Comparison of ENCODE assay signal across 24 cellular contexts in the genomic region with DNA sequence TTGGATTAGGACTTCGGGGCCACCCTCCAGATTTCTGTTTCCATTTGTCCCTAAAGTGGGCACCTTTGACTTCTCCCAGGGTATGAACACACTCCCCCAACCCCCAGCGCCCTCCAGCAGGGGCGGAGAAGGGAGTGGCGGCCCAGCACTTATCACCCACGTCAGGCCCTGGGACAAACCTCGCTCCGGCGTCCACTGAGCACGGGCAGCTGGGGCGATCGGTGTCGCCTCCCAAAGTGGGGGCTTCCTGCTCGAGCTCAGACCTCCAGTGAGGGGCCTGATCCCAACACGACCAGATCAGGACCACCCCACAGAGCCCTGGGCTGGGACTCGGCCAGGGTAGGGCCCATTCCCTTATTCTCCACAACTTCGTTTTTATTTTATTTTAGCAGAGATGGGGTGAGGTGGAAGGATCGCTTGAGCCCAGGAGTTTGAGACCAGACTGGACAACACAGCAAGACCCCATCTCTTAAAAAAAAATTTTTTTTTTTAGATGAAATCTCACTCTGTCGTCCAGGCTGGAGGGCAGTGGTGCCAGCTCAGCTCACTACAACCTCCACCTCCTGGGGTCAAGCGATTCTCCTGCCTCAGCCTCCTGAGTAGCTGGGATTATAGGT. TPM values are rescaled to one million over a fixed set of nuclear protein-coding genes. Genes with fewer than 3 reads are reported as not detected.
DNase-seq lines count a peak whose midpoint lies in the region; ATAC-seq and TF ChIP-seq lines count a peak whose summit lies in the region.
"Had no signal": no experiment of that assay in that cellular context is flagged by ENCODE, and none has a peak within 500 bp of the region (broad histone marks: within the 10 kb centered on the region; RNA-seq: fewer than 3 reads in every experiment).

No MANE protein-coding gene starts in this region.

- no peaks in the 10 kb centered on the region for H4K20me1 ChIP-seq in BLaER1
- peaks cover 4% of the 10 kb centered on the region; the same call in 1 of the 2 replicates for H4K20me1 ChIP-seq in IMR-90 (ENCODE audit: insufficient read depth, low read length)
- H4K20me1 ChIP-seq in H9 (ENCODE audit: control insufficient read depth, insufficient read depth, insufficient read length) = no peaks in the 10 kb centered on the region

- H2AK5ac ChIP-seq in IMR-90 (ENCODE audit: low read depth, low read length) = no peak overlapping the region
- peak overlapping the region; percentile 82 for H2AK5ac ChIP-seq in neuronal stem cell (ENCODE audit: low read depth, low read length)
- H2AK5ac ChIP-seq in H9 (ENCODE audit: insufficient read length, low read length) = no peak overlapping the region

- H2BK12ac ChIP-seq in neuronal stem cell (ENCODE audit: low read length) = no peak overlapping the region
- H2BK12ac ChIP-seq in H9 (ENCODE audit: insufficient read length, low read depth, low read length) = no peak overlapping the region

- no peaks in the 10 kb centered on the region; the same call in 1 of the 2 replicates for H3K79me2 ChIP-seq in H9 (ENCODE audit: insufficient read depth, low read length)

- H3K27me3 ChIP-seq in BLaER1 (no peaks in the 10 kb centered on the region), IMR-90 (ENCODE audit: control insufficient read depth, insufficient read depth, low read length) (peaks cover 3% of the 10 kb centered on the region; the same call in 1 of the 2 replicates), neuronal stem cell (ENCODE audit: control insufficient read depth in 3 of 3, insufficient read depth in 3 of 3, low read depth in 1 of 3, low read length in 3 of 3) (peaks cover 0 to 20% (median 0%) of the 10 kb centered on the region in 3 experiments), H9 (ENCODE audit: insufficient read depth, low read length) (no peaks in the 10 kb centered on the region)

- CTCF ChIA-PET in IMR-90 (lab: Yijun Ruan, JAX) (no interaction called here), WTC11 (lab: Charles Lee) (no interaction called here)

- POLR2A ChIA-PET in IMR-90 (lab: Charles Lee; ENCODE audit: unreplicated experiment) (no interaction called here), WTC11 (lab: Charles Lee) (no interaction called here)

- H2BK120ac ChIP-seq in IMR-90 (ENCODE audit: low read depth, low read length) (no peak overlapping the region), neuronal stem cell (ENCODE audit: low read depth, low read length) (no peak overlapping the region), H9 (ENCODE audit: low read depth, low read length, poor library complexity, severe bottlenecking) (no peak overlapping the region)

- H3K4me3 ChIP-seq in BLaER1 (no peak overlapping the region), IMR-90 (ENCODE audit: insufficient read depth, low read depth, low read length) (no peak overlapping the region), neuronal stem cell (ENCODE audit: low read length in 2 of 2) (no peak overlapping the region)
- H3K4me3 ChIP-seq: GM12878 had no signal

- H3K4me3 Mint-ChIP-seq in dendritic cell treated with granulocyte-macrophage colony-stimulating factor and Interleukin-4, amounts not matched to agents 40 ng/mL and 50 ng/mL, for 4 days = no peak overlapping the region
- H3K4me3 Mint-ChIP-seq in WTC11 = no peak overlapping the region
- H3K4me3 Mint-ChIP-seq in H9 = no peak overlapping the region
- H3K4me3 Mint-ChIP-seq: CD4-positive, alpha-beta memory T cell had no signal

- no TSS peak for BruUV-seq in IMR-90 (replicated peaks; lab: Mats Ljungman, UMichigan)

- peaks cover 4% of the 10 kb centered on the region for H3K23me2 ChIP-seq in H9 (ENCODE audit: insufficient read length, low read depth, low read length, poor library complexity, severe bottlenecking)

- no peaks in the 10 kb centered on the region for H3K9me3 Mint-ChIP-seq in dendritic cell treated with granulocyte-macrophage colony-stimulating factor and Interleukin-4, amounts not matched to agents 40 ng/mL and 50 ng/mL, for 4 days
- H3K9me3 Mint-ChIP-seq in WTC11 (peaks cover 5% of the 10 kb centered on the region), H9 (peaks cover 5 to 7% of the 10 kb centered on the region in 2 experiments)

- H3K18ac ChIP-seq in IMR-90 (ENCODE audit: low read depth, low read length) (no peak overlapping the region), neuronal stem cell (ENCODE audit: low read length) (no peak overlapping the region), H9 (ENCODE audit: insufficient read length, low read depth, low read length) (no peak overlapping the region)

- peaks cover 0 to 4% of the 10 kb centered on the region in 2 experiments; a peak in 1 of 4 replicates for H3K79me1 ChIP-seq in IMR-90 (ENCODE audit: low read depth in 1 of 2, low read length in 2 of 2)
- H3K79me1 ChIP-seq in neuronal stem cell (ENCODE audit: low read depth, low read length) = no peaks in the 10 kb centered on the region
- H3K79me1 ChIP-seq in H9 (ENCODE audit: insufficient read depth, low read depth, low read length, poor library complexity, severe bottlenecking) = no peaks in the 10 kb centered on the region

- no peak overlapping the region for H2BK20ac ChIP-seq in IMR-90 (ENCODE audit: low read depth, low read length)
- no peak overlapping the region for H2BK20ac ChIP-seq in H9 (ENCODE audit: low read depth, low read length, poor library complexity, severe bottlenecking)

- H3K4me2 ChIP-seq in BLaER1 (peak overlapping the region; percentile 88), IMR-90 (ENCODE audit: low read depth, low read length) (no peak overlapping the region), neuronal stem cell (ENCODE audit: insufficient read depth, low read length, poor library complexity, severe bottlenecking) (no peak overlapping the region), H9 (ENCODE audit: insufficient read depth, insufficient read length, low read length) (no peak overlapping the region)

- no peak overlapping the region for H2BK5ac ChIP-seq in IMR-90 (ENCODE audit: low read depth, low read length, poor library complexity, severe bottlenecking)
- H2BK5ac ChIP-seq in neuronal stem cell (ENCODE audit: low read length) = peak overlapping the region; percentile 11
- no peak overlapping the region for H2BK5ac ChIP-seq in H9 (ENCODE audit: insufficient read length, low read length)

- H2AFZ ChIP-seq in IMR-90 (replicated peaks; ENCODE audit: low read length, poor library complexity) = no peak overlapping the region
- no peak overlapping the region for H2AFZ ChIP-seq in neuronal stem cell (ENCODE audit: low read length)
- no peak overlapping the region for H2AFZ ChIP-seq in H9 (ENCODE audit: low read length)

- no peak overlapping the region for H4K8ac ChIP-seq in IMR-90 (ENCODE audit: low read depth in 2 of 2, low read length in 2 of 2)
- H4K8ac ChIP-seq in neuronal stem cell (ENCODE audit: low read depth, low read length) = no peak overlapping the region
- no peak overlapping the region for H4K8ac ChIP-seq in H9 (replicated peaks; ENCODE audit: insufficient read length, low read depth, low read length)

- no peaks in the 10 kb centered on the region for H3K9me3 ChIP-seq in BLaER1
- H3K9me3 ChIP-seq in IMR-90 (ENCODE audit: control insufficient read depth, insufficient read depth, low read length) = no peaks in the 10 kb centered on the region
- no peaks in the 10 kb centered on the region for H3K9me3 ChIP-seq in neuronal stem cell (replicated peaks in 1 of 2; ENCODE audit: control insufficient read depth in 2 of 2, insufficient read depth in 1 of 2, low read depth in 1 of 2, low read length in 2 of 2)
- H3K9me3 ChIP-seq in H9 (ENCODE audit: control insufficient read depth, low read depth, low read length) = no peaks in the 10 kb centered on the region

- intact Hi-C loops in IMR-90 (cut with micrococcal nuclease) = no loop called here
- intact Hi-C loops in dendritic cell treated with granulocyte-macrophage colony-stimulating factor and Interleukin-4, amounts not matched to agents 40 ng/mL and 50 ng/mL, for 4 days (cut with micrococcal nuclease) = no loop called here

- dilution Hi-C loops in IMR-90 (cut with HindIII; ENCODE audit: low sequenced_read_pairs, unreplicated experiment) = no loop called here

- H3K14ac ChIP-seq in IMR-90 (replicated peaks; ENCODE audit: low read depth, low read length) = no peak overlapping the region
- no peak overlapping the region for H3K14ac ChIP-seq in neuronal stem cell (ENCODE audit: low read length)
- H3K14ac ChIP-seq in H9 (ENCODE audit: insufficient read depth, low read length) = no peak overlapping the region

- H4K91ac ChIP-seq in IMR-90 (ENCODE audit: insufficient read depth, low read depth, low read length) (no peak overlapping the region), neuronal stem cell (ENCODE audit: low read depth, low read length, poor library complexity) (no peak overlapping the region), H9 (ENCODE audit: insufficient read length, low read depth, low read length) (no peak overlapping the region)

- WGBS in IMR-90 (ENCODE audit: extremely low coverage in 2 of 2, insufficient read length in 1 of 2), 2 experiments = 78% methylated on average over 6 of the region's 19 CpGs; no CpG with 5 or more reads in 1 of the 2 experiments
- no CpG with 5 or more reads among the region's 19 CpGs for WGBS in neuronal stem cell (ENCODE audit: extremely low coverage in 2 of 2, insufficient read length in 2 of 2, insufficient replicate concordance in 1 of 2), 2 donors
- no CpG with 5 or more reads among the region's 19 CpGs for WGBS in H9 (ENCODE audit: extremely low coverage, insufficient read length, low lambda C conversion rate)

- in situ Hi-C loops in IMR-90 (cut with MboI; ENCODE audit: low sequenced_read_pairs) = no loop called here

- peak overlapping the region; percentile 62; the same call in 1 of the 2 replicates for H3K27ac ChIP-seq in BLaER1
- no peak overlapping the region for H3K27ac ChIP-seq in IMR-90 (ENCODE audit: insufficient read depth, low read length)
- H3K27ac ChIP-seq in neuronal stem cell (replicated peaks; ENCODE audit: low read length) = no peak overlapping the region
- H3K27ac ChIP-seq in H9 (ENCODE audit: insufficient read length, low read depth, low read length) = no peak overlapping the region
- H3K27ac ChIP-seq: RWPE1 had no signal

- H4K5ac ChIP-seq in IMR-90 (ENCODE audit: low read depth, low read length) (no peak overlapping the region), H9 (ENCODE audit: insufficient read length, low read depth, low read length) (no peak overlapping the region)

- TF ChIP-seq CTCF in IMR-90 (conservative IDR thresholded peaks at IDR 0.05; ENCODE audit: low read depth, low read length) (no peak), WTC11 (IDR thresholded peaks at IDR 0.05) (no peak), H9 (conservative IDR thresholded peaks at IDR 0.05) (no peak)

- peak overlapping the region; percentile 42 for H2AK9ac ChIP-seq in IMR-90 (replicated peaks; ENCODE audit: low read depth, low read length, poor library complexity)

- H3K27me3 Mint-ChIP-seq in dendritic cell treated with granulocyte-macrophage colony-stimulating factor and Interleukin-4, amounts not matched to agents 40 ng/mL and 50 ng/mL, for 4 days = peaks cover 2% of the 10 kb centered on the region
- H3K27me3 Mint-ChIP-seq in WTC11 (ENCODE audit: low read depth) (peaks cover 6% of the 10 kb centered on the region), H9 (ENCODE audit: low read depth) (peaks cover 26% of the 10 kb centered on the region)

- DNase-seq in IMR-90 = no peak
- no peak for DNase-seq in neuronal stem cell (ENCODE audit: low spot score)
- DNase-seq in WTC11 (ENCODE audit: low spot score) = no peak
- no peak for DNase-seq in activated gamma-delta T cell treated with Interleukin-2 at 50 U/mL for 16 hours
- no peak for DNase-seq in glomerular visceral epithelial cell (ENCODE audit: extremely low spot score)
- no peak for DNase-seq in H9
- DNase-seq: C1 segment of cervical spinal cord; CD4-positive, alpha-beta memory T cell; COR-L47; DMS53; GOT3; HCEC 1CT; NCI-H1048; NCI-H1417; NCI-H1694 treated with DMSO at 0.1 percent for 48 hours; NCI-H2081; NCI-H2227 treated with DMSO at 0.1 percent for 48 hours; NCI-H526 treated with DMSO at 0.1 percent for 48 hours; SHP77 had no signal

- H3K56ac ChIP-seq in IMR-90 (ENCODE audit: extremely low read depth, insufficient read depth, low read length) (no peak overlapping the region), H9 (ENCODE audit: insufficient read length, low read depth, low read length) (no peak overlapping the region)

- TF ChIP-seq POLR2A in IMR-90 (IDR thresholded peaks at IDR 0.05; ENCODE audit: low read depth, low read length) = no peak

- peaks cover 2% of the 10 kb centered on the region for H3K36me3 Mint-ChIP-seq in dendritic cell treated with granulocyte-macrophage colony-stimulating factor and Interleukin-4, amounts not matched to agents 40 ng/mL and 50 ng/mL, for 4 days (ENCODE audit: low read depth)
- H3K36me3 Mint-ChIP-seq in WTC11 (peaks cover 3% of the 10 kb centered on the region; the same call in 1 of the 2 replicates), H9 (ENCODE audit: insufficient read depth in 1 of 3, low read depth in 3 of 3) (peaks cover 0 to 5% (median 2%) of the 10 kb centered on the region in 3 experiments; a peak in 5 of 7 replicates)

- no peak overlapping the region for H3T11ph ChIP-seq in H9 (ENCODE audit: low read length)

- ATAC-seq in IMR-90 (ENCODE audit: low read depth) = no peak
- ATAC-seq in WTC11 = no peak
- ATAC-seq: GM12878, Panc1 had no signal

- peaks cover 80% of the 10 kb centered on the region for H3K4me1 ChIP-seq in BLaER1
- no peaks in the 10 kb centered on the region for H3K4me1 ChIP-seq in IMR-90 (ENCODE audit: control insufficient read depth, insufficient read depth, low read length)
- peaks cover 0 to 2% of the 10 kb centered on the region in 2 donors for H3K4me1 ChIP-seq in neuronal stem cell (ENCODE audit: control insufficient read depth in 2 of 2, insufficient read depth in 1 of 2, low read depth in 1 of 2, low read length in 2 of 2)
- no peaks in the 10 kb centered on the region for H3K4me1 ChIP-seq in H9 (ENCODE audit: insufficient read depth, low read length)

- H3K36me3 ChIP-seq in BLaER1 = no peaks in the 10 kb centered on the region
- no peaks in the 10 kb centered on the region for H3K36me3 ChIP-seq in IMR-90 (ENCODE audit: control insufficient read depth, insufficient read depth, low read length)
- no peaks in the 10 kb centered on the region for H3K36me3 ChIP-seq in neuronal stem cell (replicated peaks in 1 of 2; ENCODE audit: control insufficient read depth in 2 of 2, insufficient read depth in 2 of 2, low read length in 2 of 2)

- H3K9me1 ChIP-seq in IMR-90 (ENCODE audit: insufficient read depth, low read length) = no peaks in the 10 kb centered on the region

- H3K27ac Mint-ChIP-seq in dendritic cell treated with granulocyte-macrophage colony-stimulating factor and Interleukin-4, amounts not matched to agents 40 ng/mL and 50 ng/mL, for 4 days = peak overlapping the region; percentile 56
- H3K27ac Mint-ChIP-seq in WTC11 (no peak overlapping the region), H9 (no peak overlapping the region)

- H2BK15ac ChIP-seq in IMR-90 (ENCODE audit: low read depth, low read length) (no peak overlapping the region), neuronal stem cell (ENCODE audit: low read length) (peak overlapping the region; percentile 79), H9 (ENCODE audit: low read depth, low read length) (no peak overlapping the region)

- TF ChIP-seq RAD21 in IMR-90 (IDR thresholded peaks at IDR 0.05; ENCODE audit: low read length) = no peak

- H3K23ac ChIP-seq in IMR-90 (ENCODE audit: low read depth, low read length) = no peak overlapping the region
- peak overlapping the region; percentile 55 for H3K23ac ChIP-seq in neuronal stem cell (ENCODE audit: low read depth, low read length, poor library complexity)
- no peak overlapping the region for H3K23ac ChIP-seq in H9 (ENCODE audit: insufficient read length, low read depth, low read length)

- H3K9ac ChIP-seq in BLaER1 (peak overlapping the region; percentile 23; the same call in 1 of the 2 replicates), IMR-90 (ENCODE audit: low read depth, low read length) (no peak overlapping the region), neuronal stem cell (ENCODE audit: low read depth, low read length, poor library complexity) (no peak overlapping the region), H9 (ENCODE audit: extremely low read depth, insufficient read length, low read length) (no peak overlapping the region)

- peaks cover 59% of the 10 kb centered on the region for H3K4me1 Mint-ChIP-seq in dendritic cell treated with granulocyte-macrophage colony-stimulating factor and Interleukin-4, amounts not matched to agents 40 ng/mL and 50 ng/mL, for 4 days (ENCODE audit: low read depth)
- no peaks in the 10 kb centered on the region for H3K4me1 Mint-ChIP-seq in WTC11
- peaks cover 3 to 18% of the 10 kb centered on the region in 2 experiments; a peak in 2 of 4 replicates for H3K4me1 Mint-ChIP-seq in H9

- H3K4ac ChIP-seq in IMR-90 (ENCODE audit: low read depth, low read length) (no peak overlapping the region), neuronal stem cell (ENCODE audit: low read length) (no peak overlapping the region), H9 (ENCODE audit: low read depth, low read length) (no peak overlapping the region)

RNA-seq across cellular contexts. Expression of a gene that starts 3.7 kb away (rescaled TPM):
- total RNA-seq in IMR-90 (2012; rRNA removed) (29.9 and 37.5 TPM in 2 replicates), WTC11 (2021) (323 to 350 TPM (median 324 TPM) in 3 replicates), H9 (2021) (304 TPM in 2 replicates)
- polyA plus RNA-seq in IMR-90 (2012; rRNA removed) = 127 and 144 TPM in 2 replicates
- 84.8 and 172 TPM in 2 replicates for polyA plus RNA-seq in IMR-90 (2012; cell fraction: cytosol; rRNA removed)
- 238 and 454 TPM in 2 replicates for polyA plus RNA-seq in IMR-90 (2012; cell fraction: nucleus; rRNA removed; ENCODE audit: low replicate concordance)
- 333 TPM for polyA plus RNA-seq in neuronal stem cell (2013, experiment 1 of 2)
- 334 TPM for polyA plus RNA-seq in neuronal stem cell (2013, experiment 2 of 2)

RNA-seq across cellular contexts. Expression of a gene that starts 50.8 kb away (rescaled TPM):
- total RNA-seq in IMR-90 (2012; rRNA removed) (22.8 and 29.2 TPM in 2 replicates), WTC11 (2021) (195 to 198 TPM (median 196 TPM) in 3 replicates), H9 (2021) (166 and 174 TPM in 2 replicates)
- polyA plus RNA-seq in IMR-90 (2012; rRNA removed) = 177 and 248 TPM in 2 replicates
- polyA plus RNA-seq in IMR-90 (2012; cell fraction: cytosol; rRNA removed) = 116 and 122 TPM in 2 replicates
- polyA plus RNA-seq in IMR-90 (2012; cell fraction: nucleus; rRNA removed; ENCODE audit: low replicate concordance) = 35.8 and 42.4 TPM in 2 replicates
- 160 TPM for polyA plus RNA-seq in neuronal stem cell (2013, experiment 1 of 2)
- polyA plus RNA-seq in neuronal stem cell (2013, experiment 2 of 2) = 160 TPM
